23 cellular contexts compared by ENCODE assay signal in the genomic region with DNA sequence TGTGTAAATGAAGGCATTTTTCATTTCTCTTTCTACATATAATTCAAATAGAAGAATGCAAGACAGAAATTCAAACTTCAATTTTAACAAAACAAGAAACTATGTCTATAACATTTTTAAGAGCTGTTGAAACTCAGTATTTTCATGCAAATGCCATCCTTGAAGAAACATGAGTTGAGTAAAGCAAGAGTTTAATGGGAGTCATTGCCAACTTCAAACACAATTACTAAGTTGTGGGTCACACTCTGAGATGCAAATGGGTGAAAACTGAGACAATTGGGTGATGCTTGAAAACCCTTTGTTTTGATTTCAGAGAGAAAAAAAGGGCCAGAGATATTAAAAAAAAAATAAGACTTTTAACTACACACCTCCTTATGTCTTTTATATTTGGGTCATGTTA.
A peak's percentile ranks its signal among the peaks of the same experiment; 100 is the strongest.
DNase-seq lines count a peak whose midpoint lies in the region; ATAC-seq, FAIRE-seq and TF ChIP-seq lines count a peak whose summit lies in the region.
"Had no signal": no experiment of that assay in that cellular context is flagged by ENCODE, and none has a peak within 500 bp of the region (broad histone marks: within the 10 kb centered on the region; RNA-seq: fewer than 3 reads in every experiment).

No MANE protein-coding gene starts in this region.

- H3K23ac ChIP-seq in H9 (ENCODE audit: insufficient read length, low read depth, low read length): no peak overlapping the region

- H3K27ac ChIP-seq in H9 (ENCODE audit: insufficient read length, low read depth, low read length) (no peak overlapping the region), K562 (ENCODE audit: extremely low read depth, low read depth, low read length) (no peak overlapping the region)
- H3K27ac ChIP-seq: A549, C4-2B, GM23248 had no signal

- H3K4me2 ChIP-seq in H9 (ENCODE audit: insufficient read depth, insufficient read length, low read length) (no peak overlapping the region), K562 (ENCODE audit: insufficient read depth, low read length) (no peak overlapping the region)
- H3K4me2 ChIP-seq: A549 had no signal

- no peak overlapping the region for H3K4me3 Mint-ChIP-seq in H9
- H3K4me3 Mint-ChIP-seq: CD4-positive, CD25-positive, alpha-beta regulatory T cell; CD8-positive, alpha-beta T cell had no signal

- no peak overlapping the region for H2BK15ac ChIP-seq in H9 (ENCODE audit: low read depth, low read length)

- H3K27me3 Mint-ChIP-seq in H9 (ENCODE audit: low read depth): no peaks in the 10 kb centered on the region
- H3K27me3 Mint-ChIP-seq: CD4-positive, CD25-positive, alpha-beta regulatory T cell had no signal

- no peak overlapping the region for H2BK12ac ChIP-seq in H9 (ENCODE audit: insufficient read length, low read depth, low read length)

- no peak overlapping the region for H2BK20ac ChIP-seq in H9 (ENCODE audit: low read depth, low read length, poor library complexity, severe bottlenecking)

- peaks cover 10% of the 10 kb centered on the region in 2 experiments for H3K4me1 Mint-ChIP-seq in H9

- H3K27me3 ChIP-seq in H9 (ENCODE audit: insufficient read depth, low read length) (no peaks in the 10 kb centered on the region), K562 (ENCODE audit: control insufficient read depth in 2 of 2, insufficient read depth in 2 of 2, low read length in 2 of 2) (no peaks in the 10 kb centered on the region)

- peaks cover 3% of the 10 kb centered on the region; the same call in 1 of the 2 replicates for H3K4me1 ChIP-seq in H9 (ENCODE audit: insufficient read depth, low read length)
- no peaks in the 10 kb centered on the region for H3K4me1 ChIP-seq in K562 (replicated peaks in 1 of 2; ENCODE audit: control insufficient read depth in 2 of 2, insufficient read depth in 2 of 2, low read length in 2 of 2)
- H3K4me1 ChIP-seq: A549, Caco-2 had no signal

- peak overlapping the region in 2 of 3 experiments; percentile 17 to 37; a peak in 2 of 7 replicates for H3K27ac Mint-ChIP-seq in H9
- H3K27ac Mint-ChIP-seq: CD4-positive, CD25-positive, alpha-beta regulatory T cell; CD8-positive, alpha-beta T cell had no signal

- CTCF ChIA-PET in K562 (lab: Yijun Ruan, JAX; ENCODE audit: low intra/inter-chr PET ratio): no interaction called here

- TF ChIP-seq CTCF in H9 (conservative IDR thresholded peaks at IDR 0.05) (no peak), K562 (IDR thresholded peaks at IDR 0.05 in 2 of 3, conservative IDR thresholded peaks at IDR 0.05 in 1 of 3; ENCODE audit: insufficient read depth in 2 of 3, low read depth in 1 of 3, low read length in 3 of 3) (no peak)

- H3K9me3 Mint-ChIP-seq in H9: no peaks in the 10 kb centered on the region; a peak in 1 of 5 replicates

- H3K79me1 ChIP-seq in H9 (ENCODE audit: insufficient read depth, low read depth, low read length, poor library complexity, severe bottlenecking): no peaks in the 10 kb centered on the region

- no peak for TF ChIP-seq RAD21 in K562 (CRISPR knock-in tag; conservative IDR thresholded peaks at IDR 0.05 in 1 of 2, IDR thresholded peaks at IDR 0.05 in 1 of 2)

- H3K9me3 ChIP-seq in H9 (ENCODE audit: control insufficient read depth, low read depth, low read length) (no peaks in the 10 kb centered on the region), K562 (replicated peaks; ENCODE audit: control insufficient read depth, insufficient read depth, low read depth, low read length) (no peaks in the 10 kb centered on the region)
- H3K9me3 ChIP-seq: A549, Caco-2 had no signal

- TF ChIP-seq POLR2A in K562 (conservative IDR thresholded peaks at IDR 0.05): no peak

- no peaks in the 10 kb centered on the region for H3K9me1 ChIP-seq in K562 (ENCODE audit: control insufficient read depth, insufficient read depth, low read length)

- intact Hi-C loops in K562 (cut with micrococcal nuclease): no loop called here

- H4K20me1 ChIP-seq in H9 (ENCODE audit: control insufficient read depth, insufficient read depth, insufficient read length) (no peaks in the 10 kb centered on the region), K562 (replicated peaks; ENCODE audit: control insufficient read depth, insufficient read depth, low read length) (no peaks in the 10 kb centered on the region)

- H3K4ac ChIP-seq in H9 (ENCODE audit: low read depth, low read length): no peak overlapping the region

- H4K8ac ChIP-seq in H9 (replicated peaks; ENCODE audit: insufficient read length, low read depth, low read length): no peak overlapping the region

- H3K23me2 ChIP-seq in H9 (ENCODE audit: insufficient read length, low read depth, low read length, poor library complexity, severe bottlenecking): no peaks in the 10 kb centered on the region

- DNase-seq in H9: no peak
- DNase-seq in K562 (ENCODE audit: extremely low read depth in 1 of 4, low spot score in 3 of 4): no peak
- peak; percentile 10 for DNase-seq in iPS-NIHi11 (ENCODE audit: low spot score)
- DNase-seq in anterior cingulate cortex (lab: John Stamatoyannopoulos, UW): no peak
- DNase-seq in C1 segment of cervical spinal cord (lab: John Stamatoyannopoulos, UW): no peak
- no peak for DNase-seq in DMS53 (lab: John Stamatoyannopoulos, UW)
- DNase-seq: 8988T; ACHN; AML-193; Caco-2; CD4-positive, CD25-positive, alpha-beta regulatory T cell; CD8-positive, alpha-beta T cell; DMS153; DMS79; EL; GDM1; GM23248; HCEC 1CT had no signal

- H4K5ac ChIP-seq in H9 (ENCODE audit: insufficient read length, low read depth, low read length): no peak overlapping the region

- no peaks in the 10 kb centered on the region for H3K79me2 ChIP-seq in H9 (ENCODE audit: insufficient read depth, low read length)
- no peaks in the 10 kb centered on the region for H3K79me2 ChIP-seq in K562 (ENCODE audit: control insufficient read depth, insufficient read depth, low read length)

- no TSS peak for BruUV-seq in K562 (replicated peaks; lab: Mats Ljungman, UMichigan)

- in situ Hi-C loops in K562 (cut with MboI): no loop called here

- no peak overlapping the region for H3K18ac ChIP-seq in H9 (ENCODE audit: insufficient read length, low read depth, low read length)

- no peak overlapping the region for H3T11ph ChIP-seq in H9 (ENCODE audit: low read length)

- H2AFZ ChIP-seq in H9 (ENCODE audit: low read length) (no peak overlapping the region), K562 (ENCODE audit: low read depth, low read length) (no peak overlapping the region)
- H2AFZ ChIP-seq: GM23248 had no signal

- no peak overlapping the region for H4K91ac ChIP-seq in H9 (ENCODE audit: insufficient read length, low read depth, low read length)

- H3K4me3 ChIP-seq in K562: no peak overlapping the region
- H3K4me3 ChIP-seq: A549, GM12878, GM23248 had no signal

- peak; percentile 26 for FAIRE-seq in K562 (lab: Jason Lieb, UNC)
- FAIRE-seq: A549, GM12878, GM19239, H54 had no signal

- no peaks in the 10 kb centered on the region for H3K36me3 ChIP-seq in K562 (ENCODE audit: control insufficient read depth, insufficient read depth, low read length)

- H2BK120ac ChIP-seq in H9 (ENCODE audit: low read depth, low read length, poor library complexity, severe bottlenecking): no peak overlapping the region

- TF ChIP-seq EP300 in K562 (IDR thresholded peaks at IDR 0.05; ENCODE audit: low read length): no peak

- no peak for ATAC-seq in K562
- ATAC-seq: A549; CD8-positive, alpha-beta T cell; GM12878 had no signal

- no peak overlapping the region for H3K9ac ChIP-seq in H9 (ENCODE audit: extremely low read depth, insufficient read length, low read length)
- H3K9ac ChIP-seq in K562 (ENCODE audit: insufficient read depth in 1 of 2, low read depth in 2 of 2, low read length in 2 of 2): no peak overlapping the region
- H3K9ac ChIP-seq: GM23248 had no signal

- POLR2A ChIA-PET in K562 (lab: Yijun Ruan, JAX): no interaction called here

- no peak overlapping the region for H3K56ac ChIP-seq in H9 (ENCODE audit: insufficient read length, low read depth, low read length)

- no peak overlapping the region for H2AK5ac ChIP-seq in H9 (ENCODE audit: insufficient read length, low read length)

- H3K36me3 Mint-ChIP-seq in H9 (ENCODE audit: insufficient read depth in 1 of 3, low read depth in 3 of 3): no peaks in the 10 kb centered on the region
- H3K36me3 Mint-ChIP-seq: CD4-positive, CD25-positive, alpha-beta regulatory T cell; CD8-positive, alpha-beta T cell had no signal

- H3K14ac ChIP-seq in H9 (ENCODE audit: insufficient read depth, low read length): no peak overlapping the region

- H2BK5ac ChIP-seq in H9 (ENCODE audit: insufficient read length, low read length): no peak overlapping the region

TF ChIP-seq in K562, 482 proteins besides CTCF, POLR2A, EP300 and RAD21:
- TF ChIP-seq MCM2 (IDR thresholded peaks at IDR 0.05; ENCODE audit: low read depth) (no peak), CREB1 (IDR thresholded peaks at IDR 0.05) (no peak), CREB1 (CRISPR knock-in tag; IDR thresholded peaks at IDR 0.05) (no peak), HMG20B (CRISPR knock-in tag; IDR thresholded peaks at IDR 0.05) (no peak), NFATC3 (IDR thresholded peaks at IDR 0.05) (no peak)
TF ChIP-seq in K562: peak in this region for 0.
